In genomic region chr3:150411106-150411460, GRCh38 we compare ENCODE assay signal across 8 cellular contexts. TPM values are rescaled to one million over a fixed set of nuclear protein-coding genes. Genes with fewer than 3 reads are reported as not detected.
A peak's percentile ranks its signal among the peaks of the same experiment; 100 is the strongest.
DNase-seq lines count a peak whose midpoint lies in the region; ATAC-seq and TF ChIP-seq lines count a peak whose summit lies in the region.

No MANE protein-coding gene starts in this region.

- intact Hi-C loops in Right ventricle myocardium superior (cut with DNase I) = loop anchor here (5.0 kb wide), 1 partner anchor 86 kb away; no protein-coding TSS in a partner anchor
- intact Hi-C loops in body of pancreas (cut with DNase I) = no loop called here

- H3K9me3 ChIP-seq in right atrium auricular region (no peaks in the 10 kb centered on the region), body of pancreas (no peaks in the 10 kb centered on the region), mesodermal cell (ENCODE audit: control insufficient read depth, low read length) (no peaks in the 10 kb centered on the region)

- H3K27ac ChIP-seq in right atrium auricular region (peak overlapping the region; percentile 99 to 100), body of pancreas (peak overlapping the region; percentile 97 to 100 (median 99)), mesodermal cell (ENCODE audit: low read depth, low read length, severe bottlenecking) (no peak overlapping the region)

- H3K27me3 ChIP-seq in right atrium auricular region (no peaks in the 10 kb centered on the region), body of pancreas (no peaks in the 10 kb centered on the region)

- no peak for DNase-seq in right atrium auricular region (ENCODE audit: low spot score)
- no peak for DNase-seq in Right ventricle myocardium superior
- DNase-seq in body of pancreas = no peak
- DNase-seq in CD1c-positive myeloid dendritic cell (ENCODE audit: extremely low spot score) = no peak
- DNase-seq in NCI-H1930 (lab: John Stamatoyannopoulos, UW) = no peak

- H3K4me3 ChIP-seq in right atrium auricular region (peak overlapping the region; percentile 84 to 89), body of pancreas (peak overlapping the region; percentile 52 to 73), mesodermal cell (ENCODE audit: extremely low read depth, insufficient read depth, low read length, poor library complexity, severe bottlenecking) (peak overlapping the region; percentile 95)

- H3K4me1 ChIP-seq in right atrium auricular region (peaks cover 0 to 48% of the 10 kb centered on the region in 2 donors), body of pancreas (peaks cover 39% of the 10 kb centered on the region), mesodermal cell (ENCODE audit: control insufficient read depth, insufficient read depth, low read length, poor library complexity, severe bottlenecking) (peaks cover 3% of the 10 kb centered on the region)

- TF ChIP-seq POLR2A in body of pancreas (IDR thresholded peaks at IDR 0.05) = no peak

- TF ChIP-seq CTCF in right atrium auricular region (IDR thresholded peaks at IDR 0.05) (no peak), body of pancreas (IDR thresholded peaks at IDR 0.05) (no peak)

- ATAC-seq in Right ventricle myocardium superior (ENCODE audit: poor library complexity) (no peak), body of pancreas (no peak), HG03571 (IDR thresholded peaks at IDR 0.05; ENCODE audit: unreplicated experiment) (no peak), HG03280 (IDR thresholded peaks at IDR 0.05; ENCODE audit: unreplicated experiment) (no peak)

- H3K36me3 ChIP-seq in right atrium auricular region = peaks cover 12% of the 10 kb centered on the region
- no peaks in the 10 kb centered on the region for H3K36me3 ChIP-seq in body of pancreas (replicated peaks in 1 of 2; ENCODE audit: insufficient read depth in 1 of 2, low read depth in 2 of 2)
- H3K36me3 ChIP-seq in mesodermal cell (ENCODE audit: control insufficient read depth, insufficient read depth, low read length) = peaks cover 29% of the 10 kb centered on the region

- WGBS in body of pancreas, 2 donors = 1 to 3% methylated on average over 5 of the region's 5 CpGs
- WGBS in mesodermal cell (ENCODE audit: insufficient coverage in 2 of 2), 2 experiments = 0 to 3% methylated on average over 3 to 4 of the region's 5 CpGs

RNA-seq across cellular contexts. Expression of gene TSC22D2, which starts 3.0 kb away (rescaled TPM):
- total RNA-seq in right atrium auricular region (10 to 100 TPM; 18.1 to 23.5 TPM), Right ventricle myocardium superior (15.9 TPM), body of pancreas (10 to 100 TPM in 1 of 2 donors, 1 to 10 TPM in 1; 9.1 to 15.8 TPM)
- polyA plus RNA-seq in mesodermal cell (2013, experiment 1 of 2) = 38.9 TPM
- polyA plus RNA-seq in mesodermal cell (2013, experiment 2 of 2) = 36.0 TPM
